ENCODE assay signal across 34 cellular contexts in genomic region chr20:184288-184687, GRCh38. TPM values are rescaled to one million over a fixed set of nuclear protein-coding genes. Genes with fewer than 3 reads are reported as not detected.
"Had no signal": no experiment of that assay in that cellular context is flagged by ENCODE, and none has a peak within 500 bp of the region (broad histone marks: within the 10 kb centered on the region; RNA-seq: fewer than 3 reads in every experiment).

No MANE protein-coding gene starts in this region.

- H3K4me1 ChIP-seq: stomach, suprapubic skin, testis, thyroid gland, tibial artery, tibial nerve, transverse colon, upper lobe of left lung, upper lobe of right lung, uterus, vagina had no signal

- H3K4me1 Mint-ChIP-seq: stimulated activated effector memory CD8-positive, alpha-beta T cell treated with anti-CD3 and anti-CD28 coated beads, Interleukin-12 subunit alpha, Interleukin-12 subunit beta, amount 100 ng/mL, for 72 hours; stimulated activated memory B cell treated with anti-CD40 and anti-IgM and Interleukin-4, amounts not matched to agents 10 μg/mL and 1 μg/mL and 100 μg/mL, for 72 hours; stimulated activated naive B cell treated with anti-CD40 and anti-IgM and Interleukin-4, amounts not matched to agents 10 μg/mL and 1 μg/mL and 100 μg/mL, for 72 hours had no signal

- H3K27ac Mint-ChIP-seq: stimulated activated effector memory CD8-positive, alpha-beta T cell treated with anti-CD3 and anti-CD28 coated beads, Interleukin-12 subunit alpha, Interleukin-12 subunit beta, amount 100 ng/mL, for 72 hours; stimulated activated memory B cell treated with anti-CD40 and anti-IgM and Interleukin-4, amounts not matched to agents 10 μg/mL and 1 μg/mL and 100 μg/mL, for 72 hours; stimulated activated naive B cell treated with anti-CD40 and anti-IgM and Interleukin-4, amounts not matched to agents 10 μg/mL and 1 μg/mL and 100 μg/mL, for 72 hours; stimulated activated naive CD8-positive, alpha-beta T cell treated with anti-CD3 and anti-CD28 coated beads, Interleukin-15, amount 100 ng/mL, for 72 hours; stimulated activated naive CD8-positive, alpha-beta T cell treated with anti-CD3 and anti-CD28 coated beads, Interleukin-15, Interleukin-2, amounts not matched to agents 100 ng/mL and 50 ng/mL, for 24 hours; type B pancreatic cell had no signal

- H3K36me3 ChIP-seq: stomach, suprapubic skin, thoracic aorta, thyroid gland, tibial artery, tibial nerve, transverse colon, upper lobe of left lung, upper lobe of right lung, uterus, vagina had no signal

- H3K27me3 ChIP-seq: testis, thyroid gland, tibial artery, tibial nerve, upper lobe of left lung, uterus, vagina had no signal

- H3K27ac ChIP-seq: stomach, suprapubic skin, testis, thoracic aorta, thyroid gland, tibial artery, tibial nerve, transverse colon, upper lobe of left lung, upper lobe of right lung, uterus, vagina had no signal

- H3K9me3 Mint-ChIP-seq: stimulated activated effector memory CD8-positive, alpha-beta T cell treated with anti-CD3 and anti-CD28 coated beads, Interleukin-12 subunit alpha, Interleukin-12 subunit beta, amount 100 ng/mL, for 72 hours had no signal

- H3K4me3 ChIP-seq: stomach, suprapubic skin, testis, thoracic aorta, thyroid gland, tibial artery, tibial nerve, transverse colon, upper lobe of left lung, upper lobe of right lung, uterus, vagina had no signal

- H3K9me3 ChIP-seq: suprapubic skin, testis, thoracic aorta, thyroid gland, tibial artery, transverse colon, upper lobe of left lung, upper lobe of right lung, uterus, vagina had no signal

- ATAC-seq: stimulated activated effector memory CD8-positive, alpha-beta T cell treated with anti-CD3 and anti-CD28 coated beads, Interleukin-12 subunit alpha, Interleukin-12 subunit beta, amount 100 ng/mL, for 72 hours; stimulated activated memory B cell treated with anti-CD40 and anti-IgM and Interleukin-4, amounts not matched to agents 10 μg/mL and 1 μg/mL and 100 μg/mL, for 72 hours; stimulated activated naive B cell treated with anti-CD40 and anti-IgM and Interleukin-4, amounts not matched to agents 10 μg/mL and 1 μg/mL and 100 μg/mL, for 72 hours; stimulated activated naive CD8-positive, alpha-beta T cell treated with anti-CD3 and anti-CD28 coated beads, Interleukin-15, amount 100 ng/mL, for 72 hours; stimulated activated naive CD8-positive, alpha-beta T cell treated with anti-CD3 and anti-CD28 coated beads, Interleukin-15, Interleukin-2, amounts not matched to agents 100 U/mL and 50 U/mL, for 24 hours; upper lobe of right lung had no signal

- H3K4me3 Mint-ChIP-seq: stimulated activated effector memory CD8-positive, alpha-beta T cell treated with anti-CD3 and anti-CD28 coated beads, Interleukin-12 subunit alpha, Interleukin-12 subunit beta, amount 100 ng/mL, for 72 hours; stimulated activated memory B cell treated with anti-CD40 and anti-IgM and Interleukin-4, amounts not matched to agents 10 μg/mL and 1 μg/mL and 100 μg/mL, for 72 hours; stimulated activated naive B cell treated with anti-CD40 and anti-IgM and Interleukin-4, amounts not matched to agents 10 μg/mL and 1 μg/mL and 100 μg/mL, for 72 hours; stimulated activated naive CD8-positive, alpha-beta T cell treated with anti-CD3 and anti-CD28 coated beads, Interleukin-15, amount 100 ng/mL, for 72 hours; stimulated activated naive CD8-positive, alpha-beta T cell treated with anti-CD3 and anti-CD28 coated beads, Interleukin-15, Interleukin-2, amounts not matched to agents 100 ng/mL and 50 ng/mL, for 24 hours; type B pancreatic cell had no signal

- FAIRE-seq: urothelium cell line had no signal

- DNase-seq: stimulated activated CD4-positive, alpha-beta T cell treated with anti-CD3 and anti-CD28 coated beads, Interleukin-2, amount 100 ng/mL, for 48 hours; stimulated activated CD4-positive, alpha-beta T cell treated with anti-CD3 and anti-CD28 coated beads, Interleukin-4, amount 100 ng/mL, for 1 hour; stimulated activated CD4-positive, alpha-beta T cell treated with anti-CD3 and anti-CD28 coated beads, Interleukin-4, amount 100 ng/mL, for 24 hours; stimulated activated CD4-positive, alpha-beta T cell treated with anti-CD3 and anti-CD28 coated beads, Interleukin-4, amount 100 ng/mL, for 4 hours; stimulated activated CD8-positive, alpha-beta memory T cell treated with anti-CD3 and anti-CD28 coated beads, Interleukin-4, amount 100 ng/mL, for 48 hours; stimulated activated naive B cell treated with anti-CD40 and anti-IgM and Interleukin-4, amounts not matched to agents 10 μg/mL and 1 μg/mL and 100 μg/mL, for 72 hours; stimulated activated naive CD4-positive, alpha-beta T cell; stimulated activated naive CD4-positive, alpha-beta T cell treated with Interleukin-2 at 50 U/mL for 16 hours; stimulated activated naive CD8-positive, alpha-beta T cell treated with anti-CD3 and anti-CD28 coated beads, Interleukin-15, amount 100 ng/mL, for 72 hours; stimulated activated naive CD8-positive, alpha-beta T cell treated with anti-CD3 and anti-CD28 coated beads, Interleukin-15, Interleukin-2, amounts not matched to agents 100 U/mL and 50 U/mL, for 24 hours; stomach; substantia nigra; testis; thyroid gland; tibial artery; transverse colon; trophoblast cell; upper lobe of left lung; upper lobe of right lung; uterus had no signal

- H3K36me3 Mint-ChIP-seq: stimulated activated effector memory CD8-positive, alpha-beta T cell treated with anti-CD3 and anti-CD28 coated beads, Interleukin-12 subunit alpha, Interleukin-12 subunit beta, amount 100 ng/mL, for 72 hours; type B pancreatic cell had no signal

RNA-seq across cellular contexts. Expression of gene DEFB128, which starts 5.2 kb away (rescaled TPM):
- total RNA-seq: stomach, subcutaneous adipose tissue, suprapubic skin, temporal lobe, testis, thoracic aorta, thyroid gland, tibial nerve, transverse colon, upper lobe of left lung, upper lobe of right lung, ureter, urinary bladder, uterus, vagina had no signal
- polyA plus RNA-seq: stomach, thymus, urinary bladder had no signal

RNA-seq across cellular contexts. Expression of gene DEFB127, which starts 27.0 kb away (rescaled TPM):
- total RNA-seq: stomach, subcutaneous adipose tissue, suprapubic skin, temporal lobe, testis, thoracic aorta, thyroid gland, tibial nerve, transverse colon, upper lobe of left lung, upper lobe of right lung, ureter, urinary bladder, uterus, vagina had no signal
- polyA plus RNA-seq: stomach, thymus, urinary bladder had no signal

RNA-seq across cellular contexts. Expression of gene DEFB126, which starts 41.9 kb away (rescaled TPM):
- total RNA-seq: stomach, subcutaneous adipose tissue, suprapubic skin, temporal lobe, testis, thoracic aorta, thyroid gland, tibial nerve, transverse colon, upper lobe of left lung, upper lobe of right lung, ureter, urinary bladder, uterus, vagina had no signal
- polyA plus RNA-seq: stomach, thymus, urinary bladder had no signal

RNA-seq across cellular contexts. Expression of gene DEFB129, which starts 42.8 kb away (rescaled TPM):
- total RNA-seq: stomach, subcutaneous adipose tissue, suprapubic skin, temporal lobe, testis, thoracic aorta, thyroid gland, tibial nerve, transverse colon, upper lobe of left lung, upper lobe of right lung, ureter, urinary bladder, uterus, vagina had no signal
- polyA plus RNA-seq: stomach, thymus, urinary bladder had no signal
